Comparison of ENCODE assay signal across 10 cellular contexts in the genomic region with DNA sequence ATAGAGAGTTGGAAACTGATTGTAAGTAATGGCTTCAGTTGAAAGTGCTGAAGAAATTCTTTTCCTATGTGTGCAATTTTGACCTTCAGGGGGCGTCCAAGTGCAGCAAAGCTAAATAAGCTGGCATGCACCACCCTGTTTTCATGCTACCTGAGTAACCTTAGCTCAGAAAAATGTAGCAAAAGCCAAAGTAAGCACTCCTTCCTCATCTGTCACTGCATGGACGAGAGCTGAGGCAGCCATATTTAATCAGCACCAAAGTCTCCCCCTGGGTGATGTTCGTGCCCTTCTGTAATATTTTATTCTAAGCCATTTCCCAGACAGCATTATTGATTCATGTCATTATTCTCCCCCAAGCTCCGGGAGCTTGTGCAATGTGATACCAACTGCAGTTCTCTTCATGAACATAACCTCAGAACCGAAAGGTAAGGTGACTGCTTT.
DNase-seq lines count a peak whose midpoint lies in the region; ATAC-seq, FAIRE-seq and TF ChIP-seq lines count a peak whose summit lies in the region.
"Had no signal": no experiment of that assay in that cellular context is flagged by ENCODE, and none has a peak within 500 bp of the region (broad histone marks: within the 10 kb centered on the region; RNA-seq: fewer than 3 reads in every experiment).

No MANE protein-coding gene starts in this region.

- H3K36me3 ChIP-seq in Karpas-422 (ENCODE audit: insufficient read depth, low read length) (no peaks in the 10 kb centered on the region), endothelial cell of umbilical vein (ENCODE audit: control insufficient read depth in 2 of 2, extremely low read depth in 1 of 2, insufficient read depth in 2 of 2, low read length in 2 of 2) (no peaks in the 10 kb centered on the region), osteoblast (ENCODE audit: insufficient read depth, low read length) (no peaks in the 10 kb centered on the region)
- H3K36me3 ChIP-seq: ovary had no signal

- H2AFZ ChIP-seq in Karpas-422 (ENCODE audit: low read length), result no peak overlapping the region
- H2AFZ ChIP-seq in endothelial cell of umbilical vein (ENCODE audit: low read depth, low read length), result no peak overlapping the region
- H2AFZ ChIP-seq in osteoblast (ENCODE audit: low read length), result no peak overlapping the region

- no peaks in the 10 kb centered on the region for H3K4me1 Mint-ChIP-seq in natural killer cell

- BruUV-seq in endothelial cell of umbilical vein (replicated peaks; lab: Mats Ljungman, UMichigan), result no TSS peak

- no peaks in the 10 kb centered on the region for H3K9me3 ChIP-seq in Karpas-422 (ENCODE audit: low read length)
- no peaks in the 10 kb centered on the region for H3K9me3 ChIP-seq in endothelial cell of umbilical vein (replicated peaks; ENCODE audit: control insufficient read depth, insufficient read depth, low read length)
- no peaks in the 10 kb centered on the region for H3K9me3 ChIP-seq in osteoblast (ENCODE audit: low read depth, low read length)

- H3K27me3 ChIP-seq in Karpas-422 (ENCODE audit: low read length) (no peaks in the 10 kb centered on the region), endothelial cell of umbilical vein (ENCODE audit: control insufficient read depth in 2 of 2, insufficient read depth in 2 of 2, low read length in 2 of 2) (no peaks in the 10 kb centered on the region), osteoblast (ENCODE audit: insufficient read depth, low read length) (peaks cover 12% of the 10 kb centered on the region)
- H3K27me3 ChIP-seq: ovary had no signal

- no peak for TF ChIP-seq POLR2A in endothelial cell of umbilical vein (IDR thresholded peaks at IDR 0.05; ENCODE audit: low read depth, low read length)

- H3K4me3 Mint-ChIP-seq in natural killer cell, result no peak overlapping the region
- H3K4me3 Mint-ChIP-seq: T-helper 1 cell treated with Interleukin-12 subunit alpha and Interleukin-12 subunit beta and Interleukin-4 antibody, amounts not matched to agents 30 μg/mL and 1 μg/mL, for 36 hours had no signal

- intact Hi-C loops in endothelial cell of umbilical vein (cut with micrococcal nuclease), result no loop called here
- intact Hi-C loops in natural killer cell (cut with micrococcal nuclease), result no loop called here

- no peak overlapping the region for H3K4me3 ChIP-seq in Karpas-422 (ENCODE audit: low read length)
- no peak overlapping the region for H3K4me3 ChIP-seq in endothelial cell of umbilical vein (replicated peaks in 1 of 3; ENCODE audit: insufficient read depth in 1 of 3, low read depth in 1 of 3, low read length in 3 of 3)
- H3K4me3 ChIP-seq in osteoblast (ENCODE audit: insufficient read depth, low read length), result no peak overlapping the region
- H3K4me3 ChIP-seq: ovary had no signal

- no peak overlapping the region for H3K27ac Mint-ChIP-seq in natural killer cell
- H3K27ac Mint-ChIP-seq: T-helper 1 cell treated with Interleukin-12 subunit alpha and Interleukin-12 subunit beta and Interleukin-4 antibody, amounts not matched to agents 30 μg/mL and 1 μg/mL, for 36 hours had no signal

- no peaks in the 10 kb centered on the region for H3K36me3 Mint-ChIP-seq in natural killer cell

- FAIRE-seq in RCC 7860 (lab: Jason Lieb, UNC), result peak; percentile 58
- no peak for FAIRE-seq in endothelial cell of umbilical vein (lab: Jason Lieb, UNC)

- H3K4me2 ChIP-seq in Karpas-422 (ENCODE audit: low read depth, low read length, poor library complexity, severe bottlenecking), result no peak overlapping the region
- no peak overlapping the region for H3K4me2 ChIP-seq in endothelial cell of umbilical vein (ENCODE audit: insufficient read depth, low read length)
- no peak overlapping the region for H3K4me2 ChIP-seq in osteoblast (ENCODE audit: insufficient read depth, low read length)

- H4K20me1 ChIP-seq in Karpas-422 (ENCODE audit: insufficient read depth, low read depth, low read length), result no peaks in the 10 kb centered on the region
- H4K20me1 ChIP-seq in endothelial cell of umbilical vein (replicated peaks; ENCODE audit: control insufficient read depth, extremely low read depth, insufficient read depth, low read length), result no peaks in the 10 kb centered on the region
- no peaks in the 10 kb centered on the region for H4K20me1 ChIP-seq in osteoblast (ENCODE audit: insufficient read depth, low read length)

- no peaks in the 10 kb centered on the region for H3K79me2 ChIP-seq in Karpas-422 (ENCODE audit: low read length)
- H3K79me2 ChIP-seq in endothelial cell of umbilical vein (ENCODE audit: control insufficient read depth, insufficient read depth, low read length), result no peaks in the 10 kb centered on the region
- no peaks in the 10 kb centered on the region for H3K79me2 ChIP-seq in osteoblast (ENCODE audit: insufficient read depth, low read length)

- ATAC-seq in GM19467 (IDR thresholded peaks at IDR 0.05; ENCODE audit: unreplicated experiment) (no peak), natural killer cell (no peak), HG03520 (IDR thresholded peaks at IDR 0.05; ENCODE audit: unreplicated experiment) (no peak)

- dilution Hi-C loops in endothelial cell of umbilical vein (cut with MboI; ENCODE audit: extremely low pct_ligation_motif_present, low sequenced_read_pairs), result no loop called here

- H3K4me1 ChIP-seq in Karpas-422 (ENCODE audit: low read length) (no peaks in the 10 kb centered on the region), endothelial cell of umbilical vein (ENCODE audit: control insufficient read depth, extremely low read depth, insufficient read depth, low read length) (no peaks in the 10 kb centered on the region), osteoblast (ENCODE audit: insufficient read depth, low read length) (peaks cover 15% of the 10 kb centered on the region)

- POLR2A ChIA-PET in endothelial cell of umbilical vein (lab: Charles Lee), result no interaction called here

- H3K9ac ChIP-seq in Karpas-422 (ENCODE audit: low read length), result no peak overlapping the region
- no peak overlapping the region for H3K9ac ChIP-seq in endothelial cell of umbilical vein (replicated peaks; ENCODE audit: extremely low read depth, insufficient read depth, low read length)

- H3K9me2 ChIP-seq in Karpas-422 (replicated peaks; ENCODE audit: insufficient read depth, low read length), result no peaks in the 10 kb centered on the region

- H3K27me3 Mint-ChIP-seq in natural killer cell (ENCODE audit: low read depth in 2 of 2), result peaks cover 5 to 16% of the 10 kb centered on the region in 2 donors

- H3K27ac ChIP-seq in Karpas-422 (ENCODE audit: low read length), result no peak overlapping the region
- no peak overlapping the region for H3K27ac ChIP-seq in endothelial cell of umbilical vein (ENCODE audit: insufficient read depth, low read depth, low read length)
- H3K27ac ChIP-seq in osteoblast (ENCODE audit: low read depth, low read length), result no peak overlapping the region
- H3K27ac ChIP-seq: ovary had no signal

- peak; percentile 24 for DNase-seq in ELF-1 (ENCODE audit: low read depth, low spot score)
- peak; percentile 81 for DNase-seq in Karpas-422
- peak; percentile 24 for DNase-seq in RCC 7860 (ENCODE audit: low spot score)
- peak; percentile 56 for DNase-seq in endothelial cell of umbilical vein (ENCODE audit: low read depth, low spot score)
- peak; percentile 42 for DNase-seq in osteoblast (ENCODE audit: insufficient read length, low spot score, missing footprints)
- no peak for DNase-seq in natural killer cell

- no peaks in the 10 kb centered on the region for H3K9me1 ChIP-seq in endothelial cell of umbilical vein (replicated peaks; ENCODE audit: control insufficient read depth, extremely low read depth, insufficient read depth, low read length)

- CTCF ChIA-PET in endothelial cell of umbilical vein (lab: Charles Lee), result interaction anchor here (0.6 to 1.2 kb wide), 13 partner anchors 10 to 979 kb away, joined by 3 to 7 read pairs (median 4); no protein-coding TSS in a partner anchor

- TF ChIP-seq CTCF in endothelial cell of umbilical vein (IDR thresholded peaks at IDR 0.05; ENCODE audit: extremely low read depth in 1 of 2, insufficient read depth in 1 of 2, low read depth in 1 of 2, low read length in 2 of 2) (peak; percentile 46 to 59), osteoblast (IDR thresholded peaks at IDR 0.05; ENCODE audit: extremely low read depth, low read depth, low read length) (peak; percentile 79), natural killer cell (IDR thresholded peaks at IDR 0.05) (no peak)

- H3K9me3 Mint-ChIP-seq in natural killer cell, result no peaks in the 10 kb centered on the region
- H3K9me3 Mint-ChIP-seq: T-helper 1 cell treated with Interleukin-12 subunit alpha and Interleukin-12 subunit beta and Interleukin-4 antibody, amounts not matched to agents 30 μg/mL and 1 μg/mL, for 36 hours had no signal

TF ChIP-seq in endothelial cell of umbilical vein, 7 proteins besides CTCF, POLR2A, EP300 and RAD21:
- TF ChIP-seq FOS (IDR thresholded peaks at IDR 0.05; ENCODE audit: borderline replicate concordance, insufficient read depth, low read length) (no peak), POLR2AphosphoS5 (IDR thresholded peaks at IDR 0.05; ENCODE audit: insufficient read depth, low read depth, low read length) (no peak), JUN (IDR thresholded peaks at IDR 0.05; ENCODE audit: borderline replicate concordance, insufficient read depth, insufficient read length, low read depth) (no peak), EZH2 (IDR thresholded peaks at IDR 0.05; ENCODE audit: borderline replicate concordance, low read depth, low read length, severe bottlenecking) (no peak)
- TF ChIP-seq, protein P1, sequence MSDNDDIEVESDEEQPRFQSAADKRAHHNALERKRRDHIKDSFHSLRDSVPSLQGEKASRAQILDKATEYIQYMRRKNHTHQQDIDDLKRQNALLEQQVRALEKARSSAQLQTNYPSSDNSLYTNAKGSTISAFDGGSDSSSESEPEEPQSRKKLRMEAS (IDR thresholded peaks at IDR 0.05; ENCODE audit: insufficient read depth, insufficient read length), result no peak
